ENCODE assay signal across 19 cellular contexts in genomic region chr18:79274823-79275222, GRCh38.
"Had no signal": no experiment of that assay in that cellular context is flagged by ENCODE, and none has a peak within 500 bp of the region (broad histone marks: within the 10 kb centered on the region; RNA-seq: fewer than 3 reads in every experiment).

No MANE protein-coding gene starts in this region.

- H3K4me1 ChIP-seq: gastrocnemius medialis, uterus had no signal

- DNase-seq: activated CD4-positive, alpha-beta T cell treated with anti-CD3 and anti-CD28 coated beads, Interleukin-2, amount 50 U/mL, for 1 hour; activated CD4-positive, CD25-positive, alpha-beta regulatory T cell; activated naive CD4-positive, alpha-beta T cell treated with anti-CD3 and anti-CD28 coated beads, Interleukin-2, amount 10 ng/mL, durations not matched to agents 7 days and 5 days; activated T-cell treated with anti-CD3 and anti-CD28 coated beads for 4 hours; central memory CD4-positive, alpha-beta T cell; effector CD8-positive, alpha-beta T cell; gastrocnemius medialis; heart right ventricle; left ventricle myocardium inferior; occipital lobe; stimulated activated CD4-positive, alpha-beta T cell treated with anti-CD3 and anti-CD28 coated beads, Interleukin-12 subunit alpha, Interleukin-12 subunit beta, amount 100 ng/mL, for 4 hours; stimulated activated CD4-positive, alpha-beta T cell treated with anti-CD3 and anti-CD28 coated beads, Interleukin-2, amount 100 ng/mL, for 48 hours; stimulated activated CD8-positive, alpha-beta memory T cell treated with anti-CD3 and anti-CD28 coated beads, Interleukin-4, amount 100 ng/mL, for 48 hours; uterus had no signal

- H3K36me3 ChIP-seq: uterus had no signal

- H3K27ac Mint-ChIP-seq: activated naive CD4-positive, alpha-beta T cell treated with anti-CD3 and anti-CD28 coated beads, Interleukin-2, amount 10 ng/mL, durations not matched to agents 7 days and 5 days; activated T-helper 2 cell treated with anti-CD3 and anti-CD28 coated beads, Interferon-gamma antibody, Interleukin-2, Interleukin-4, amounts not matched to agents 10 μg/mL and 5 μg/mL and 100 μg/mL, durations not matched to agents 14 hours and 24 hours and 36 hours; memory B cell had no signal

- H3K27ac ChIP-seq: coronary artery, gastrocnemius medialis, heart right ventricle, left ventricle myocardium inferior, uterus had no signal

- H3K9me3 Mint-ChIP-seq: activated naive CD4-positive, alpha-beta T cell treated with anti-CD3 and anti-CD28 coated beads, Interleukin-2, amount 10 ng/mL, durations not matched to agents 7 days and 5 days; memory B cell had no signal

- H3K4me3 Mint-ChIP-seq: activated naive CD4-positive, alpha-beta T cell treated with anti-CD3 and anti-CD28 coated beads, Interleukin-2, amount 10 ng/mL, durations not matched to agents 7 days and 5 days; memory B cell; nephron had no signal

- H3K27me3 Mint-ChIP-seq: activated naive CD4-positive, alpha-beta T cell treated with anti-CD3 and anti-CD28 coated beads, Interleukin-2, amount 10 ng/mL, durations not matched to agents 7 days and 5 days; memory B cell had no signal

- H3K4me3 ChIP-seq: coronary artery, gastrocnemius medialis, heart right ventricle, left ventricle myocardium inferior, uterus had no signal

- ATAC-seq: gastrocnemius medialis, heart right ventricle, sciatic nerve had no signal

- H3K9me3 ChIP-seq: gastrocnemius medialis, heart right ventricle, left ventricle myocardium inferior, uterus had no signal

- H3K27me3 ChIP-seq: gastrocnemius medialis, heart right ventricle, uterus had no signal
